Comparison of ENCODE assay signal across 8 cellular contexts in the genomic region with DNA sequence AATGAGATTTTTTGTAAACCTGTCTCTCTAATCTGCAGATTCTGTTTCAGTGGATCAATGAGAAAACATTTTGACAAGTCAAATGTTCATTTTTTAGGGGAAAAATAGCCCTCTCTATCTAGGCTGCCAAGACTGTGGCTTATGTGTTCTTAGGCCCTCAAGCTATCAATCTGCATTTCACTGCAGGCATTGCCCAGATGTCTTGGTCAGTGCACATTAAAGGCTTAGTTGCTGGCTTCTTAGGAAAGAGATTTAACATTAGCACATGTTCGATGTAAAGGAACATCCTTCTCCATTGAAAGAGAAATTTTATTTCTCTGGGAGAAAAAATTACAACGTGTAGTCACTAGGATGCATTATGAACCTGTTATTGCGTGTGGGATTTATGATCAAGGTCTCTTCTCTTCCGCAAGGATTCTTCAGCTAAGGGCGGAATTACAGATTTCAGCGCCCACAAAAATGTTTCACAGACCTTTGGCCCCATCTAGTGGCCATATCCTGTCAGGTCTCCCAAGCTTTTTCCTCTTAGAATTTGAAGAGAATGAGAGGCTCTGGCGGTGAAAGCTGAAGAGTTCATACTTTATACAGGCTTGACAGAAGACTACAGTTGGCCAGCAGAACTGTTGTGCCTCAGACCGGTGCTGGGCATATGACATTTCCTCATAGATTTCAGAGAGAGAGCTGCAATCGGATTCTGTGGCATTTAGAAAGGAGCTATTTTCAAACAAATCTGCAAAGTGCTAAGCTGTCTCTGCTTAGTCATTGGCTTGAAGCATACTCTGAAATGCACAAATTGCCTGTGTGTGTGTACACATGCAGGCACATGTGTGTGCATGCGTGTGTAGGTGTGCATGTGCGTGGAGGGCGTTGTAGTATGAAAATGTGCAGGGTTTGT.
DNase-seq lines count a peak whose midpoint lies in the region; ATAC-seq and FAIRE-seq lines count a peak whose summit lies in the region.

No MANE protein-coding gene starts in this region.

- peak in 4 of 5 donors; percentile 20 to 27 (median 25) for DNase-seq in CD4-positive, alpha-beta memory T cell
- peak; percentile 72 to 83 for DNase-seq in NCI-H526 (lab: John Stamatoyannopoulos, UW)
- DNase-seq in activated CD4-positive, alpha-beta T cell treated with anti-CD3 and anti-CD28 coated beads, Interleukin-2, amount 50 U/mL, for 4 hours: peak; percentile 21 to 23
- peak; percentile 90 for DNase-seq in midbrain (lab: John Stamatoyannopoulos, UW)
- DNase-seq in stimulated activated naive CD8-positive, alpha-beta T cell treated with anti-CD3 and anti-CD28 coated beads, Interleukin-15, Interleukin-2, amounts not matched to agents 100 U/mL and 50 U/mL, for 24 hours: peak; percentile 41

- no peak overlapping the region for H3K27ac Mint-ChIP-seq in CD4-positive, alpha-beta memory T cell

- no peak overlapping the region for H3K4me3 Mint-ChIP-seq in CD4-positive, alpha-beta memory T cell

- intact Hi-C loops in CD4-positive, alpha-beta memory T cell (cut with micrococcal nuclease): loop anchor here (1.0 to 5.0 kb wide), 2 partner anchors 190 to 834 kb away; no protein-coding TSS in a partner anchor

- H3K36me3 ChIP-seq in CD4-positive, alpha-beta memory T cell (ENCODE audit: insufficient read depth, low read length): no peaks in the 10 kb centered on the region

- FAIRE-seq in endometrium (lab: Jason Lieb, UNC): peak; percentile 88

- CTCF ChIA-PET in CD4-positive, alpha-beta memory T cell (lab: Charles Lee; ENCODE audit: partially characterized antibody): interaction anchor here (0.9 to 1.6 kb wide), 9 partner anchors 9 to 395 kb away, joined by 3 to 11 read pairs (median 3); no protein-coding TSS in a partner anchor

- H3K4me1 Mint-ChIP-seq in CD4-positive, alpha-beta memory T cell: peaks cover 0 to 5% (median under 1%) of the 10 kb centered on the region in 4 donors

- POLR2A ChIA-PET in CD4-positive, alpha-beta memory T cell (lab: Charles Lee; ENCODE audit: partially characterized antibody): no interaction called here

- ATAC-seq in GM19351 (IDR thresholded peaks at IDR 0.05; ENCODE audit: unreplicated experiment) (peak; percentile 78), HG03520 (IDR thresholded peaks at IDR 0.05; ENCODE audit: unreplicated experiment) (peak; percentile 70)
- ATAC-seq in stimulated activated naive CD8-positive, alpha-beta T cell treated with anti-CD3 and anti-CD28 coated beads, Interleukin-15, Interleukin-2, amounts not matched to agents 100 U/mL and 50 U/mL, for 24 hours: no peak

- H3K4me3 ChIP-seq in CD4-positive, alpha-beta memory T cell (ENCODE audit: low read length in 2 of 2): no peak overlapping the region

- no peaks in the 10 kb centered on the region for H3K9me3 ChIP-seq in CD4-positive, alpha-beta memory T cell (ENCODE audit: control insufficient read depth in 1 of 2, low read length in 2 of 2)

- H3K9me3 Mint-ChIP-seq in CD4-positive, alpha-beta memory T cell: no peaks in the 10 kb centered on the region

- no peak overlapping the region for H3K27ac ChIP-seq in CD4-positive, alpha-beta memory T cell (ENCODE audit: low read depth, low read length)

- no peaks in the 10 kb centered on the region for H3K36me3 Mint-ChIP-seq in CD4-positive, alpha-beta memory T cell

- H3K4me1 ChIP-seq in CD4-positive, alpha-beta memory T cell (ENCODE audit: insufficient read depth, low read length): no peaks in the 10 kb centered on the region

- H3K27me3 Mint-ChIP-seq in CD4-positive, alpha-beta memory T cell: peaks cover 5 to 16% of the 10 kb centered on the region in 2 donors

- H3K27me3 ChIP-seq in CD4-positive, alpha-beta memory T cell (ENCODE audit: insufficient read depth, low read length): no peaks in the 10 kb centered on the region

Comparison
In these comparisons a context has a peak if more than half of its experiments do, and no peak if none do; other contexts are left out.
1. DNase-seq: peak in every context shown above with its lines; median percentile 90 in midbrain; 78 in NCI-H526; 41 in stimulated activated naive CD8-positive, alpha-beta T cell treated with anti-CD3 and anti-CD28 coated beads, Interleukin-15, Interleukin-2, amounts not matched to agents 100 U/mL and 50 U/mL, for 24 hours; 25 in CD4-positive, alpha-beta memory T cell; 22 in activated CD4-positive, alpha-beta T cell treated with anti-CD3 and anti-CD28 coated beads, Interleukin-2, amount 50 U/mL, for 4 hours.